ENCODE assay signal across 3 cellular contexts in the genomic region with DNA sequence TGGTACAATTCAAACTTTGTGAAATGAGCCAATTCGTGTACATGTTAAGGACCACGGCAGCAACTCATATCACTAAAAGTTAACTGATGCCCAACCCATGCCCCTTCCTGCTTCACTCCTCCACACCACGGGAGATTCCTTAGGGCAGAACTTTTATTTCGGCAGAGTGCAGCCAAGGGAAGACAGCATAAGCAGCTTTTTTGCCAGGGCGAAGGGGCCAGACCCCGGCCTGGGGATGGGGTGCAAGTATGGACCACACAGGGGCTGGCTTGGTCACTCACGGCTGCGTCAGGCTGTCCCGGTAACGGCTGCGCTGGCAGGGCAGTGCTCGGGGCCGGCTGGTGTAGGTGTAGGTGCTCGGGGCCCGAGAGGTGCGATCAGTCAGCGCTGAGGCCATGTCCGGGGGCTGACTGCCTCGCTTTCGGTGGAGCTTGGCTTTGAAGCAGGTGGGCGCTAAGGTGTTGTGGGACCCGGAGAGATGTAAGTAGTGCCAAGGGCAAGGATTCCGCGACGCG.
A peak's percentile ranks its signal among the peaks of the same experiment; 100 is the strongest.
TF ChIP-seq lines count a peak whose summit lies in the region.

No MANE protein-coding gene starts in this region.

TF ChIP-seq in GM12878, 131 proteins besides CTCF, POLR2A, EP300 and RAD21:
- no peak for TF ChIP-seq CREB1 (IDR thresholded peaks at IDR 0.05; ENCODE audit: low read depth)
- TF ChIP-seq, protein P1, sequence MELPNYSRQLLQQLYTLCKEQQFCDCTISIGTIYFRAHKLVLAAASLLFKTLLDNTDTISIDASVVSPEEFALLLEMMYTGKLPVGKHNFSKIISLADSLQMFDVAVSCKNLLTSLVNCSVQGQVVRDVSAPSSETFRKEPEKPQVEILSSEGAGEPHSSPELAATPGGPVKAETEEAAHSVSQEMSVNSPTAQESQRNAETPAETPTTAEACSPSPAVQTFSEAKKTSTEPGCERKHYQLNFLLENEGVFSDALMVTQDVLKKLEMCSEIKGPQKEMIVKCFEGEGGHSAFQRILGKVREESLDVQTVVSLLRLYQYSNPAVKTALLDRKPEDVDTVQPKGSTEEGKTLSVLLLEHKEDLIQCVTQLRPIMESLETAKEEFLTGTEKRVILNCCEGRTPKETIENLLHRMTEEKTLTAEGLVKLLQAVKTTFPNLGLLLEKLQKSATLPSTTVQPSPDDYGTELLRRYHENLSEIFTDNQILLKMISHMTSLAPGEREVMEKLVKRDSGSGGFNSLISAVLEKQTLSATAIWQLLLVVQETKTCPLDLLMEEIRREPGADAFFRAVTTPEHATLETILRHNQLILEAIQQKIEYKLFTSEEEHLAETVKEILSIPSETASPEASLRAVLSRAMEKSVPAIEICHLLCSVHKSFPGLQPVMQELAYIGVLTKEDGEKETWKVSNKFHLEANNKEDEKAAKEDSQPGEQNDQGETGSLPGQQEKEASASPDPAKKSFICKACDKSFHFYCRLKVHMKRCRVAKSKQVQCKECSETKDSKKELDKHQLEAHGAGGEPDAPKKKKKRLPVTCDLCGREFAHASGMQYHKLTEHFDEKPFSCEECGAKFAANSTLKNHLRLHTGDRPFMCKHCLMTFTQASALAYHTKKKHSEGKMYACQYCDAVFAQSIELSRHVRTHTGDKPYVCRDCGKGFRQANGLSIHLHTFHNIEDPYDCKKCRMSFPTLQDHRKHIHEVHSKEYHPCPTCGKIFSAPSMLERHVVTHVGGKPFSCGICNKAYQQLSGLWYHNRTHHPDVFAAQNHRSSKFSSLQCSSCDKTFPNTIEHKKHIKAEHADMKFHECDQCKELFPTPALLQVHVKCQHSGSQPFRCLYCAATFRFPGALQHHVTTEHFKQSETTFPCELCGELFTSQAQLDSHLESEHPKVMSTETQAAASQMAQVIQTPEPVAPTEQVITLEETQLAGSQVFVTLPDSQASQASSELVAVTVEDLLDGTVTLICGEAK (IDR thresholded peaks at IDR 0.05; ENCODE audit: borderline replicate concordance), result no peak
- no peak for TF ChIP-seq RFX5 (IDR thresholded peaks at IDR 0.05; ENCODE audit: low read depth, low read length)

TF ChIP-seq in HepG2, 621 proteins besides CTCF, POLR2A, EP300 and RAD21 (continues in another document):
- TF ChIP-seq, protein P2, sequence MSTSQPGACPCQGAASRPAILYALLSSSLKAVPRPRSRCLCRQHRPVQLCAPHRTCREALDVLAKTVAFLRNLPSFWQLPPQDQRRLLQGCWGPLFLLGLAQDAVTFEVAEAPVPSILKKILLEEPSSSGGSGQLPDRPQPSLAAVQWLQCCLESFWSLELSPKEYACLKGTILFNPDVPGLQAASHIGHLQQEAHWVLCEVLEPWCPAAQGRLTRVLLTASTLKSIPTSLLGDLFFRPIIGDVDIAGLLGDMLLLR (CRISPR knock-in tag; IDR thresholded peaks at IDR 0.05), result no peak
- peak; percentile 13; the same call in 1 of the 2 replicates for TF ChIP-seq ZNF431 (CRISPR knock-in tag; IDR thresholded peaks at IDR 0.05; ENCODE audit: borderline replicate concordance, low read depth)
- TF ChIP-seq RFX5 (IDR thresholded peaks at IDR 0.05; ENCODE audit: low read depth, low read length), result no peak
- TF ChIP-seq ZNF383 (CRISPR knock-in tag; IDR thresholded peaks at IDR 0.05; ENCODE audit: borderline replicate concordance), result 0 out of 2 replicates have a peak, but pooled peaks have one; percentile 1
- TF ChIP-seq FOXA3 (CRISPR knock-in tag; IDR thresholded peaks at IDR 0.05), result no peak
- no peak for TF ChIP-seq REL (CRISPR knock-in tag; conservative IDR thresholded peaks at IDR 0.05)
- no peak for TF ChIP-seq NONO (IDR thresholded peaks at IDR 0.05)
- TF ChIP-seq NONO (CRISPR knock-in tag; conservative IDR thresholded peaks at IDR 0.05), result no peak
- TF ChIP-seq ELF4 (CRISPR knock-in tag; IDR thresholded peaks at IDR 0.05; ENCODE audit: borderline replicate concordance), result no peak
- TF ChIP-seq SP5 (CRISPR knock-in tag; IDR thresholded peaks at IDR 0.05; ENCODE audit: borderline replicate concordance, low read depth), result no peak
- TF ChIP-seq, protein P3, sequence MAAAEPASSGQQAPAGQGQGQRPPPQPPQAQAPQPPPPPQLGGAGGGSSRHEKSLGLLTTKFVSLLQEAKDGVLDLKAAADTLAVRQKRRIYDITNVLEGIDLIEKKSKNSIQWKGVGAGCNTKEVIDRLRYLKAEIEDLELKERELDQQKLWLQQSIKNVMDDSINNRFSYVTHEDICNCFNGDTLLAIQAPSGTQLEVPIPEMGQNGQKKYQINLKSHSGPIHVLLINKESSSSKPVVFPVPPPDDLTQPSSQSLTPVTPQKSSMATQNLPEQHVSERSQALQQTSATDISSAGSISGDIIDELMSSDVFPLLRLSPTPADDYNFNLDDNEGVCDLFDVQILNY (CRISPR knock-in tag; conservative IDR thresholded peaks at IDR 0.05), result no peak
- TF ChIP-seq HMG20A (CRISPR knock-in tag; IDR thresholded peaks at IDR 0.05; ENCODE audit: borderline replicate concordance), result 0 out of 2 replicates have a peak, but pooled peaks have one; percentile 4
- TF ChIP-seq, protein P4, sequence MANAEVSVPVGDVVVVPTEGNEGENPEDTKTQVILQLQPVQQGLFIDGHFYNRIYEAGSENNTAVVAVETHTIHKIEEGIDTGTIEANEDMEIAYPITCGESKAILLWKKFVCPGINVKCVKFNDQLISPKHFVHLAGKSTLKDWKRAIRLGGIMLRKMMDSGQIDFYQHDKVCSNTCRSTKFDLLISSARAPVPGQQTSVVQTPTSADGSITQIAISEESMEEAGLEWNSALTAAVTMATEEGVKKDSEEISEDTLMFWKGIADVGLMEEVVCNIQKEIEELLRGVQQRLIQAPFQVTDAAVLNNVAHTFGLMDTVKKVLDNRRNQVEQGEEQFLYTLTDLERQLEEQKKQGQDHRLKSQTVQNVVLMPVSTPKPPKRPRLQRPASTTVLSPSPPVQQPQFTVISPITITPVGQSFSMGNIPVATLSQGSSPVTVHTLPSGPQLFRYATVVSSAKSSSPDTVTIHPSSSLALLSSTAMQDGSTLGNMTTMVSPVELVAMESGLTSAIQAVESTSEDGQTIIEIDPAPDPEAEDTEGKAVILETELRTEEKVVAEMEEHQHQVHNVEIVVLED (CRISPR knock-in tag; IDR thresholded peaks at IDR 0.05; ENCODE audit: borderline replicate concordance), result no peak
- no peak for TF ChIP-seq ARNTL (CRISPR knock-in tag; IDR thresholded peaks at IDR 0.05)
- TF ChIP-seq KDM5A (IDR thresholded peaks at IDR 0.05; ENCODE audit: borderline replicate concordance, low read length), result peak; percentile 71; the same call in 1 of the 2 replicates
- no peak for TF ChIP-seq KAT7 (CRISPR knock-in tag; IDR thresholded peaks at IDR 0.05; ENCODE audit: borderline replicate concordance)
- no peak for TF ChIP-seq MYNN (CRISPR knock-in tag; IDR thresholded peaks at IDR 0.05; ENCODE audit: low read depth)
- TF ChIP-seq ZNF614 (CRISPR knock-in tag; IDR thresholded peaks at IDR 0.05; ENCODE audit: borderline replicate concordance), result no peak
- TF ChIP-seq, protein P5, sequence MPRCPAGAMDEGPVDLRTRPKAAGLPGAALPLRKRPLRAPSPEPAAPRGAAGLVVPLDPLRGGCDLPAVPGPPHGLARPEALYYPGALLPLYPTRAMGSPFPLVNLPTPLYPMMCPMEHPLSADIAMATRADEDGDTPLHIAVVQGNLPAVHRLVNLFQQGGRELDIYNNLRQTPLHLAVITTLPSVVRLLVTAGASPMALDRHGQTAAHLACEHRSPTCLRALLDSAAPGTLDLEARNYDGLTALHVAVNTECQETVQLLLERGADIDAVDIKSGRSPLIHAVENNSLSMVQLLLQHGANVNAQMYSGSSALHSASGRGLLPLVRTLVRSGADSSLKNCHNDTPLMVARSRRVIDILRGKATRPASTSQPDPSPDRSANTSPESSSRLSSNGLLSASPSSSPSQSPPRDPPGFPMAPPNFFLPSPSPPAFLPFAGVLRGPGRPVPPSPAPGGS (CRISPR knock-in tag; IDR thresholded peaks at IDR 0.05), result 0 out of 2 replicates have a peak, but pooled peaks have one; percentile 8
- TF ChIP-seq, protein P6, sequence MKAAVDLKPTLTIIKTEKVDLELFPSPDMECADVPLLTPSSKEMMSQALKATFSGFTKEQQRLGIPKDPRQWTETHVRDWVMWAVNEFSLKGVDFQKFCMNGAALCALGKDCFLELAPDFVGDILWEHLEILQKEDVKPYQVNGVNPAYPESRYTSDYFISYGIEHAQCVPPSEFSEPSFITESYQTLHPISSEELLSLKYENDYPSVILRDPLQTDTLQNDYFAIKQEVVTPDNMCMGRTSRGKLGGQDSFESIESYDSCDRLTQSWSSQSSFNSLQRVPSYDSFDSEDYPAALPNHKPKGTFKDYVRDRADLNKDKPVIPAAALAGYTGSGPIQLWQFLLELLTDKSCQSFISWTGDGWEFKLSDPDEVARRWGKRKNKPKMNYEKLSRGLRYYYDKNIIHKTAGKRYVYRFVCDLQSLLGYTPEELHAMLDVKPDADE (CRISPR knock-in tag; IDR thresholded peaks at IDR 0.05), result no peak

TF ChIP-seq in HEK293T, 16 proteins besides CTCF, POLR2A, EP300 and RAD21:
- no peak for TF ChIP-seq ZNF384 (IDR thresholded peaks at IDR 0.05)
- TF ChIP-seq L3MBTL2 (conservative IDR thresholded peaks at IDR 0.05), result no peak
- TF ChIP-seq BHLHE40 (IDR thresholded peaks at IDR 0.05; ENCODE audit: borderline replicate concordance), result no peak
- TF ChIP-seq CTBP1 (IDR thresholded peaks at IDR 0.05; ENCODE audit: borderline replicate concordance), result no peak
- TF ChIP-seq FOXK2 (IDR thresholded peaks at IDR 0.05), result no peak
- TF ChIP-seq, protein P7, sequence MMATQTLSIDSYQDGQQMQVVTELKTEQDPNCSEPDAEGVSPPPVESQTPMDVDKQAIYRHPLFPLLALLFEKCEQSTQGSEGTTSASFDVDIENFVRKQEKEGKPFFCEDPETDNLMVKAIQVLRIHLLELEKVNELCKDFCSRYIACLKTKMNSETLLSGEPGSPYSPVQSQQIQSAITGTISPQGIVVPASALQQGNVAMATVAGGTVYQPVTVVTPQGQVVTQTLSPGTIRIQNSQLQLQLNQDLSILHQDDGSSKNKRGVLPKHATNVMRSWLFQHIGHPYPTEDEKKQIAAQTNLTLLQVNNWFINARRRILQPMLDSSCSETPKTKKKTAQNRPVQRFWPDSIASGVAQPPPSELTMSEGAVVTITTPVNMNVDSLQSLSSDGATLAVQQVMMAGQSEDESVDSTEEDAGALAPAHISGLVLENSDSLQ (IDR thresholded peaks at IDR 0.05), result no peak
